In genomic region chr17:42276609-42277341, GRCh38 we compare ENCODE assay signal across 7 cellular contexts. TPM values are rescaled to one million over a fixed set of nuclear protein-coding genes. Genes with fewer than 3 reads are reported as not detected.
DNase-seq lines count a peak whose midpoint lies in the region; ATAC-seq and TF ChIP-seq lines count a peak whose summit lies in the region.

No MANE protein-coding gene starts in this region.

- WGBS in smooth muscle cell (ENCODE audit: low lambda C conversion rate), result 3% methylated on average over 40 of the region's 44 CpGs

- peaks cover 40% of the 10 kb centered on the region for H3K79me2 ChIP-seq in smooth muscle cell (ENCODE audit: low read depth)

- DNase-seq in GM12865 (ENCODE audit: low read depth), result no peak
- DNase-seq in SK-MEL-5 (ENCODE audit: low read depth, low spot score), result peak; percentile 43
- DNase-seq in cardiac fibroblast (ENCODE audit: low read depth in 2 of 2), result peak; percentile 83 to 89
- peak; percentile 73 for DNase-seq in kidney glomerular epithelial cell (lab: John Stamatoyannopoulos, UW)
- peak; percentile 54 for DNase-seq in smooth muscle cell (lab: John Stamatoyannopoulos, UW; ENCODE audit: unreplicated experiment)
- DNase-seq in NCI-H524 treated with DMSO at 0.1 percent for 48 hours (lab: John Stamatoyannopoulos, UW), result no peak

- peak overlapping the region; percentile 66 for H3K27ac ChIP-seq in smooth muscle cell (ENCODE audit: low read depth)

- H2AFZ ChIP-seq in smooth muscle cell (ENCODE audit: low read depth), result peak overlapping the region; percentile 91

- H3K27me3 ChIP-seq in smooth muscle cell (ENCODE audit: low read depth), result no peaks in the 10 kb centered on the region

- H3K36me3 ChIP-seq in smooth muscle cell (ENCODE audit: low read depth), result no peaks in the 10 kb centered on the region

- peak overlapping the region; percentile 56 for H3K4me3 ChIP-seq in GM12865 (ENCODE audit: low read depth, low read length)
- H3K4me3 ChIP-seq in cardiac fibroblast (replicated peaks in 1 of 2; ENCODE audit: low read depth in 2 of 2, low read length in 2 of 2), result peak overlapping the region; percentile 56 to 84
- H3K4me3 ChIP-seq in smooth muscle cell, result peak overlapping the region; percentile 89

- peak overlapping the region; percentile 66 for H3K9ac ChIP-seq in smooth muscle cell (ENCODE audit: low read depth)

- no peaks in the 10 kb centered on the region for H3F3A ChIP-seq in smooth muscle cell (ENCODE audit: low read depth)

- H4K20me1 ChIP-seq in smooth muscle cell (ENCODE audit: low read depth), result peaks cover 14% of the 10 kb centered on the region

- ATAC-seq in HG03354 (IDR thresholded peaks at IDR 0.05; ENCODE audit: poor library complexity, severe bottlenecking, unreplicated experiment), result peak; percentile 12

- TF ChIP-seq CTCF in GM12865 (IDR thresholded peaks at IDR 0.05; ENCODE audit: insufficient read depth, low read depth, low read length, missing control alignments) (no peak), cardiac fibroblast (IDR thresholded peaks at IDR 0.05; ENCODE audit: low read depth, low read length) (no peak), smooth muscle cell (IDR thresholded peaks at IDR 0.05; ENCODE audit: borderline replicate concordance, insufficient read depth, poor library complexity, severe bottlenecking) (no peak)

- peak overlapping the region; percentile 99 for H3K4me2 ChIP-seq in smooth muscle cell

- peaks cover 19% of the 10 kb centered on the region for H3K4me1 ChIP-seq in smooth muscle cell (ENCODE audit: low read depth)

- H3K9me3 ChIP-seq in smooth muscle cell (replicated peaks; ENCODE audit: low read depth), result no peaks in the 10 kb centered on the region

- in situ Hi-C loops in SK-MEL-5 (cut with HindIII; ENCODE audit: low pct_unique_long_range_greater_than_20kb, low sequenced_read_pairs), result no loop called here

RNA-seq across cellular contexts. Expression of gene STAT5B, which starts 0.6 kb away (rescaled TPM):
- 33.4 and 37.2 TPM in 2 replicates for total RNA-seq in SK-MEL-5 (2014; rRNA removed; shearing (Covaris generic))
- polyA plus RNA-seq in SK-MEL-5 (2015; cell fraction: cytosol; rRNA removed), result 42.9 and 48.2 TPM in 2 replicates
- polyA plus RNA-seq in SK-MEL-5 (2015; cell fraction: nucleus; rRNA removed), result 87.6 and 95.2 TPM in 2 replicates
- total RNA-seq in smooth muscle cell, result 10.7 and 29.3 TPM in 2 replicates
- polyA plus RNA-seq in smooth muscle cell, result 12.4 and 15.0 TPM in 2 replicates

RNA-seq across cellular contexts. Expression of gene STAT5A, which starts 11.5 kb away (rescaled TPM):
- 2.9 and 3.5 TPM in 2 replicates for total RNA-seq in SK-MEL-5 (2014; rRNA removed; shearing (Covaris generic))
- 1.7 and 2.5 TPM in 2 replicates for polyA plus RNA-seq in SK-MEL-5 (2015; cell fraction: cytosol; rRNA removed)
- polyA plus RNA-seq in SK-MEL-5 (2015; cell fraction: nucleus; rRNA removed), result 3.1 and 4.1 TPM in 2 replicates
- total RNA-seq in smooth muscle cell, result 1.7 and 2.6 TPM in 2 replicates
- polyA plus RNA-seq in smooth muscle cell, result 3.2 and 6.3 TPM in 2 replicates

Comparison
In these comparisons a context has a peak if more than half of its experiments do, and no peak if none do; other contexts are left out.
1. DNase-seq: peak in SK-MEL-5 (single experiment), cardiac fibroblast (2 of 2), kidney glomerular epithelial cell (single experiment) and smooth muscle cell (single experiment); none in GM12865 (single experiment) and NCI-H524 treated with DMSO at 0.1 percent for 48 hours (single experiment).
2. Peak in every context shown above with its lines, with median percentiles within 50 percentile points of each other: H3K4me3 ChIP-seq.